1 cellular context compared by ENCODE assay signal in the genomic region with DNA sequence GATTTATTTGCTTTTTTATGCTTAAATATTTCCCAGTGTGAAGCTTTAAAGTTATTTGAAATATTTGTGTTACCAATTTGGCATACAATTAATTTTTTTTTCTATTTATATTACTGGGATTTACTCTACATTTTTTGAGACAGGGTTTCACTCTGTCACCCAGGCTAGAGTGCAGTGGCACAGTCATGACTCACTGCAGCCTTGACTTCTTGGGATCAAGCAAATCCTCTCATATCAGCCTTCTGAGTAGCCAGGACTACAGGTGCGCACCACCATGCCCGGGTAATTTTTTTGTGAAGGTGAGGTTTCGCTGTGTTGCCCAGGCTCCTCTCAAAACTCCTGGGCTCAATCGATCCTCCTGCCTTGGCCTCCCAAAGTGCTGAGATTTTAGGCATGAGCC.
TF ChIP-seq lines count a peak whose summit lies in the region.

No MANE protein-coding gene starts in this region.

TF ChIP-seq in IMR-90, 13 proteins besides CTCF, POLR2A, EP300 and RAD21:
- TF ChIP-seq MAFK (IDR thresholded peaks at IDR 0.05; ENCODE audit: low read depth, low read length) (no peak), CHD1 (IDR thresholded peaks at IDR 0.05; ENCODE audit: low read depth, low read length) (no peak), SMC3 (IDR thresholded peaks at IDR 0.05; ENCODE audit: low read depth, low read length) (no peak), CEBPB (IDR thresholded peaks at IDR 0.05; ENCODE audit: low read depth, low read length) (no peak), FOS (IDR thresholded peaks at IDR 0.05; ENCODE audit: low read depth, low read length) (no peak), RFX5 (IDR thresholded peaks at IDR 0.05; ENCODE audit: low read depth, low read length) (no peak), RCOR1 (IDR thresholded peaks at IDR 0.05; ENCODE audit: insufficient replicate concordance, low read length) (no peak), MXI1 (IDR thresholded peaks at IDR 0.05; ENCODE audit: borderline replicate concordance, low read depth, low read length) (no peak), MAZ (IDR thresholded peaks at IDR 0.05; ENCODE audit: borderline replicate concordance, low read depth, low read length) (no peak), NFE2L2 (IDR thresholded peaks at IDR 0.05; ENCODE audit: low read depth, low read length) (no peak), BHLHE40 (IDR thresholded peaks at IDR 0.05; ENCODE audit: low read depth, low read length) (no peak)
- TF ChIP-seq, protein P1, sequence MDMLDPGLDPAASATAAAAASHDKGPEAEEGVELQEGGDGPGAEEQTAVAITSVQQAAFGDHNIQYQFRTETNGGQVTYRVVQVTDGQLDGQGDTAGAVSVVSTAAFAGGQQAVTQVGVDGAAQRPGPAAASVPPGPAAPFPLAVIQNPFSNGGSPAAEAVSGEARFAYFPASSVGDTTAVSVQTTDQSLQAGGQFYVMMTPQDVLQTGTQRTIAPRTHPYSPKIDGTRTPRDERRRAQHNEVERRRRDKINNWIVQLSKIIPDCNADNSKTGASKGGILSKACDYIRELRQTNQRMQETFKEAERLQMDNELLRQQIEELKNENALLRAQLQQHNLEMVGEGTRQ (IDR thresholded peaks at IDR 0.05; ENCODE audit: low read depth, low read length) = no peak
- TF ChIP-seq, protein P2, sequence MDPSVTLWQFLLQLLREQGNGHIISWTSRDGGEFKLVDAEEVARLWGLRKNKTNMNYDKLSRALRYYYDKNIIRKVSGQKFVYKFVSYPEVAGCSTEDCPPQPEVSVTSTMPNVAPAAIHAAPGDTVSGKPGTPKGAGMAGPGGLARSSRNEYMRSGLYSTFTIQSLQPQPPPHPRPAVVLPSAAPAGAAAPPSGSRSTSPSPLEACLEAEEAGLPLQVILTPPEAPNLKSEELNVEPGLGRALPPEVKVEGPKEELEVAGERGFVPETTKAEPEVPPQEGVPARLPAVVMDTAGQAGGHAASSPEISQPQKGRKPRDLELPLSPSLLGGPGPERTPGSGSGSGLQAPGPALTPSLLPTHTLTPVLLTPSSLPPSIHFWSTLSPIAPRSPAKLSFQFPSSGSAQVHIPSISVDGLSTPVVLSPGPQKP (IDR thresholded peaks at IDR 0.05; ENCODE audit: borderline replicate concordance, low read depth, low read length) = no peak
TF ChIP-seq in IMR-90: peak in this region for 0.
